ENCODE assay signal across 8 cellular contexts in genomic region chr6:29631860-29632731, GRCh38. TPM values are rescaled to one million over a fixed set of nuclear protein-coding genes. Genes with fewer than 3 reads are reported as not detected.
DNase-seq lines count a peak whose midpoint lies in the region; ATAC-seq and TF ChIP-seq lines count a peak whose summit lies in the region.

No MANE protein-coding gene starts in this region.

- WGBS in suprapubic skin, result 8% methylated on average over 24 of the region's 53 CpGs

- H3K36me3 Mint-ChIP-seq in activated T-cell treated with anti-CD3 and anti-CD28 coated beads, Interleukin-2, amount 50 U/mL, for 72 hours (ENCODE audit: insufficient read depth in 2 of 2), result peaks cover 3 to 5% of the 10 kb centered on the region in 2 donors
- peaks cover 0 to 4% of the 10 kb centered on the region in 2 donors for H3K36me3 Mint-ChIP-seq in naive B cell

- H3K4me3 ChIP-seq in suprapubic skin, result peak overlapping the region; percentile 67

- peaks cover 13% of the 10 kb centered on the region for H3K27me3 Mint-ChIP-seq in activated T-cell treated with anti-CD3 and anti-CD28 coated beads, Interleukin-2, amount 50 U/mL, for 72 hours (ENCODE audit: low read depth)
- no peaks in the 10 kb centered on the region for H3K27me3 Mint-ChIP-seq in naive B cell

- H3K4me1 ChIP-seq in suprapubic skin, result peaks cover 41% of the 10 kb centered on the region

- peak overlapping the region; percentile 55 for H3K27ac Mint-ChIP-seq in activated T-cell treated with anti-CD3 and anti-CD28 coated beads, Interleukin-2, amount 50 U/mL, for 72 hours
- peak overlapping the region; percentile 83 to 97 (median 88) for H3K27ac Mint-ChIP-seq in naive B cell

- TF ChIP-seq POLR2A in suprapubic skin (IDR thresholded peaks at IDR 0.05), result no peak

- no peaks in the 10 kb centered on the region for H3K9me3 ChIP-seq in suprapubic skin

- no peaks in the 10 kb centered on the region for H3K36me3 ChIP-seq in suprapubic skin

- no peaks in the 10 kb centered on the region for H3K9me3 Mint-ChIP-seq in activated T-cell treated with anti-CD3 and anti-CD28 coated beads, Interleukin-2, amount 50 U/mL, for 72 hours
- H3K9me3 Mint-ChIP-seq in naive B cell, result no peaks in the 10 kb centered on the region

- TF ChIP-seq CTCF in suprapubic skin (IDR thresholded peaks at IDR 0.05), result no peak

- H3K27ac ChIP-seq in suprapubic skin, result peak overlapping the region; percentile 15

- ATAC-seq in HG02642 (IDR thresholded peaks at IDR 0.05; ENCODE audit: poor library complexity, unreplicated experiment) (peak; percentile 28), naive B cell (ENCODE audit: low read depth in 2 of 2) (peak; percentile 60 to 67), GM18517 (IDR thresholded peaks at IDR 0.05; ENCODE audit: unreplicated experiment) (no peak)
- peak; percentile 50 to 57 for ATAC-seq in activated T-cell treated with anti-CD3 and anti-CD28 coated beads, Interleukin-2, amount 50 U/mL, for 72 hours (replicated peaks in 1 of 2)

- no peak for TF ChIP-seq EP300 in suprapubic skin (IDR thresholded peaks at IDR 0.05)

- DNase-seq in DMS 273 treated with DMSO at 0.1 percent for 48 hours (lab: John Stamatoyannopoulos, UW) (peak; percentile 8), NCI-H748 treated with DMSO at 0.1 percent for 48 hours (lab: John Stamatoyannopoulos, UW) (peak; percentile 50), fibroblast of gingiva (ENCODE audit: low read depth) (peak; percentile 79), naive B cell (peak; percentile 76), suprapubic skin (ENCODE audit: low spot score in 2 of 2) (peak; percentile 80 to 82)
- peak; percentile 62 to 71 for DNase-seq in activated T-cell treated with anti-CD3 and anti-CD28 coated beads, Interleukin-2, amount 50 U/mL, for 72 hours

- peaks cover 55% of the 10 kb centered on the region for H3K4me1 Mint-ChIP-seq in activated T-cell treated with anti-CD3 and anti-CD28 coated beads, Interleukin-2, amount 50 U/mL, for 72 hours (ENCODE audit: low read depth)
- peaks cover 59 to 75% (median 69%) of the 10 kb centered on the region in 3 donors for H3K4me1 Mint-ChIP-seq in naive B cell

- H3K27me3 ChIP-seq in suprapubic skin, result no peaks in the 10 kb centered on the region

- peak overlapping the region; percentile 83 to 92 for H3K4me3 Mint-ChIP-seq in activated T-cell treated with anti-CD3 and anti-CD28 coated beads, Interleukin-2, amount 50 U/mL, for 72 hours
- peak overlapping the region; percentile 88 to 100 (median 98) for H3K4me3 Mint-ChIP-seq in naive B cell

RNA-seq across cellular contexts. Expression of gene GABBR1, which starts 0.9 kb away (rescaled TPM):
- total RNA-seq in activated T-cell treated with anti-CD3 and anti-CD28 coated beads, Interleukin-2, amount 50 U/mL, for 72 hours, result 10 to 100 TPM; 21.7 to 26.6 TPM
- polyA plus RNA-seq in naive B cell (ENCODE audit: low read depth in 6 of 6), result 10 to 100 TPM in 1 of 6 donors, 1 to 10 TPM in 4, not detected in 1; 4.1 to 11.3 (median 4.6) TPM
- 10 to 100 TPM; 16.4 to 78.1 (median 31.1) TPM for total RNA-seq in suprapubic skin

RNA-seq across cellular contexts. Expression of gene MOG, which starts 24.8 kb away (rescaled TPM):
- total RNA-seq in activated T-cell treated with anti-CD3 and anti-CD28 coated beads, Interleukin-2, amount 50 U/mL, for 72 hours, result not detected
- not detected for polyA plus RNA-seq in naive B cell (ENCODE audit: low read depth in 6 of 6)
- total RNA-seq in suprapubic skin, result not detected

RNA-seq across cellular contexts. Expression of gene OR2H2, which starts 47.2 kb away (rescaled TPM):
- not detected for total RNA-seq in activated T-cell treated with anti-CD3 and anti-CD28 coated beads, Interleukin-2, amount 50 U/mL, for 72 hours
- under 1 TPM in 2 of 6 donors, not detected in 4; 0.15 to 0.17 TPM for polyA plus RNA-seq in naive B cell (ENCODE audit: low read depth in 6 of 6)
- not detected for total RNA-seq in suprapubic skin

RNA-seq across cellular contexts. Expression of gene ZFP57, which starts 48.9 kb away (rescaled TPM):
- 1 to 10 TPM in 1 of 2 donors, not detected in 1; 6.3 TPM for total RNA-seq in activated T-cell treated with anti-CD3 and anti-CD28 coated beads, Interleukin-2, amount 50 U/mL, for 72 hours
- polyA plus RNA-seq in naive B cell (ENCODE audit: low read depth in 6 of 6), result 1 to 10 TPM in 3 of 6 donors, not detected in 3; 1.8 to 3.1 (median 2.5) TPM
- total RNA-seq in suprapubic skin, result under 1 TPM in 1 of 4 donors, not detected in 3; 0.76 TPM

Comparison
In these comparisons a context has a peak if more than half of its experiments do, and no peak if none do; other contexts are left out.
1. DNase-seq: peak in every context shown above with its lines; median percentile 81 in suprapubic skin; 79 in fibroblast of gingiva; 76 in naive B cell; 66 in activated T-cell treated with anti-CD3 and anti-CD28 coated beads, Interleukin-2, amount 50 U/mL, for 72 hours; 50 in NCI-H748 treated with DMSO at 0.1 percent for 48 hours; 8 in DMS 273 treated with DMSO at 0.1 percent for 48 hours.